In genomic region chr2:122368576-122369243, GRCh38 we compare ENCODE assay signal across 1 cellular context.
TF ChIP-seq lines count a peak whose summit lies in the region.

No MANE protein-coding gene starts in this region.

TF ChIP-seq in Ishikawa, 13 proteins besides CTCF, POLR2A, EP300 and RAD21 (continued from another document):
- TF ChIP-seq CREB1 (IDR thresholded peaks at IDR 0.05; ENCODE audit: low read depth) (no peak), ZBTB7A (IDR thresholded peaks at IDR 0.05; ENCODE audit: low read depth) (no peak), TCF12 (IDR thresholded peaks at IDR 0.05; ENCODE audit: low read depth) (no peak), TAF1 (IDR thresholded peaks at IDR 0.05; ENCODE audit: low read depth) (no peak), NFIC (IDR thresholded peaks at IDR 0.05) (no peak)
- TF ChIP-seq, protein P1, sequence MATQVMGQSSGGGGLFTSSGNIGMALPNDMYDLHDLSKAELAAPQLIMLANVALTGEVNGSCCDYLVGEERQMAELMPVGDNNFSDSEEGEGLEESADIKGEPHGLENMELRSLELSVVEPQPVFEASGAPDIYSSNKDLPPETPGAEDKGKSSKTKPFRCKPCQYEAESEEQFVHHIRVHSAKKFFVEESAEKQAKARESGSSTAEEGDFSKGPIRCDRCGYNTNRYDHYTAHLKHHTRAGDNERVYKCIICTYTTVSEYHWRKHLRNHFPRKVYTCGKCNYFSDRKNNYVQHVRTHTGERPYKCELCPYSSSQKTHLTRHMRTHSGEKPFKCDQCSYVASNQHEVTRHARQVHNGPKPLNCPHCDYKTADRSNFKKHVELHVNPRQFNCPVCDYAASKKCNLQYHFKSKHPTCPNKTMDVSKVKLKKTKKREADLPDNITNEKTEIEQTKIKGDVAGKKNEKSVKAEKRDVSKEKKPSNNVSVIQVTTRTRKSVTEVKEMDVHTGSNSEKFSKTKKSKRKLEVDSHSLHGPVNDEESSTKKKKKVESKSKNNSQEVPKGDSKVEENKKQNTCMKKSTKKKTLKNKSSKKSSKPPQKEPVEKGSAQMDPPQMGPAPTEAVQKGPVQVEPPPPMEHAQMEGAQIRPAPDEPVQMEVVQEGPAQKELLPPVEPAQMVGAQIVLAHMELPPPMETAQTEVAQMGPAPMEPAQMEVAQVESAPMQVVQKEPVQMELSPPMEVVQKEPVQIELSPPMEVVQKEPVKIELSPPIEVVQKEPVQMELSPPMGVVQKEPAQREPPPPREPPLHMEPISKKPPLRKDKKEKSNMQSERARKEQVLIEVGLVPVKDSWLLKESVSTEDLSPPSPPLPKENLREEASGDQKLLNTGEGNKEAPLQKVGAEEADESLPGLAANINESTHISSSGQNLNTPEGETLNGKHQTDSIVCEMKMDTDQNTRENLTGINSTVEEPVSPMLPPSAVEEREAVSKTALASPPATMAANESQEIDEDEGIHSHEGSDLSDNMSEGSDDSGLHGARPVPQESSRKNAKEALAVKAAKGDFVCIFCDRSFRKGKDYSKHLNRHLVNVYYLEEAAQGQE (IDR thresholded peaks at IDR 0.05; ENCODE audit: low read depth): no peak
- TF ChIP-seq, protein P2, sequence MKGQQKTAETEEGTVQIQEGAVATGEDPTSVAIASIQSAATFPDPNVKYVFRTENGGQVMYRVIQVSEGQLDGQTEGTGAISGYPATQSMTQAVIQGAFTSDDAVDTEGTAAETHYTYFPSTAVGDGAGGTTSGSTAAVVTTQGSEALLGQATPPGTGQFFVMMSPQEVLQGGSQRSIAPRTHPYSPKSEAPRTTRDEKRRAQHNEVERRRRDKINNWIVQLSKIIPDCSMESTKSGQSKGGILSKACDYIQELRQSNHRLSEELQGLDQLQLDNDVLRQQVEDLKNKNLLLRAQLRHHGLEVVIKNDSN (IDR thresholded peaks at IDR 0.05): no peak
